Comparison of ENCODE assay signal across 23 cellular contexts in the genomic region with DNA sequence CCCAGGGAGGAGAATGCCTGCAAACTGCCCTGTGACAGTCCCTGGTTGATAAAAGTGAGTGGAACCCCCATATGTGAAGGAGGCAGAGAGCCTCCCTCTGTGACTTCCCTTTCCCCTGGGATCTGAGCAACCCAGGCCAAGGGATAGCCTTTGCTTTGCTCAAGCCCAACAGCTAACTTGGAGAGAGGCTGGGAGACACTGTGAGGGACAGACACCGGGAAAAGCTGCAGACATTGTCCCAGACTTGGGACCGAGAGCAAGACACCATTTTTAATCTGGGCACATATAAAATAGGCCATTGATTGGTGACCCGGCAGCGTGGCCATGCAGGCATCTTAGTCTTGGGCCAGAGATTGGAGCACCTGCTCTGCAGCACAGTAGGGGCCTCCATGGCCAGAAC.
"Had no signal": no experiment of that assay in that cellular context is flagged by ENCODE, and none has a peak within 500 bp of the region (broad histone marks: within the 10 kb centered on the region; RNA-seq: fewer than 3 reads in every experiment).

No MANE protein-coding gene starts in this region.

- H3K4me3 ChIP-seq: left ventricle myocardium inferior, mucosa of descending colon, psoas muscle, right lobe of liver, smooth muscle cell, testis, thyroid gland, transverse colon, upper lobe of left lung, vagina had no signal

- H3K27ac ChIP-seq: left ventricle myocardium inferior, neutrophil, parathyroid adenoma, psoas muscle, right lobe of liver, testis, thyroid gland, transverse colon, upper lobe of left lung, vagina had no signal

- DNase-seq: hypothalamus; immature natural killer cell; left ventricle myocardium inferior; midbrain; mucosa of descending colon; naive thymus-derived CD4-positive, alpha-beta T cell; occipital lobe; psoas muscle; right lobe of liver; stimulated activated CD4-positive, alpha-beta T cell treated with anti-CD3 and anti-CD28 coated beads, Interleukin-1b, Interleukin-23, amount 100 ng/mL, for 48 hours; stimulated activated CD4-positive, alpha-beta T cell treated with anti-CD3 and anti-CD28 coated beads, Interleukin-2, amount 100 ng/mL, for 48 hours; stimulated activated CD4-positive, alpha-beta T cell treated with anti-CD3 and anti-CD28 coated beads, Interleukin-4, amount 100 ng/mL, for 4 hours; stimulated activated CD8-positive, alpha-beta memory T cell treated with anti-CD3 and anti-CD28 coated beads, Interleukin-4, amount 100 ng/mL, for 48 hours; stimulated activated naive CD4-positive, alpha-beta T cell treated with Interleukin-2 at 50 U/mL for 16 hours; stimulated activated naive CD8-positive, alpha-beta T cell treated with anti-CD3 and anti-CD28 coated beads, Interleukin-15, amount 100 ng/mL, for 72 hours; testis; thyroid gland; transverse colon; upper lobe of left lung had no signal

- H2AFZ ChIP-seq: parathyroid adenoma had no signal

- H3K36me3 ChIP-seq: left ventricle myocardium inferior, neutrophil, right lobe of liver, thyroid gland, transverse colon, upper lobe of left lung, vagina had no signal

- H3K4me1 ChIP-seq: left ventricle myocardium inferior, parathyroid adenoma, psoas muscle, right lobe of liver, testis, thyroid gland, transverse colon, upper lobe of left lung, vagina had no signal

- H3K9me3 ChIP-seq: neutrophil, right lobe of liver, testis, thyroid gland, vagina had no signal

- H3K4me2 ChIP-seq: smooth muscle cell had no signal

- H3K9ac ChIP-seq: parathyroid adenoma had no signal

- H3K27me3 ChIP-seq: neutrophil, right lobe of liver, testis, thyroid gland, transverse colon, upper lobe of left lung, vagina had no signal
